1 cellular context compared by ENCODE assay signal in the genomic region with DNA sequence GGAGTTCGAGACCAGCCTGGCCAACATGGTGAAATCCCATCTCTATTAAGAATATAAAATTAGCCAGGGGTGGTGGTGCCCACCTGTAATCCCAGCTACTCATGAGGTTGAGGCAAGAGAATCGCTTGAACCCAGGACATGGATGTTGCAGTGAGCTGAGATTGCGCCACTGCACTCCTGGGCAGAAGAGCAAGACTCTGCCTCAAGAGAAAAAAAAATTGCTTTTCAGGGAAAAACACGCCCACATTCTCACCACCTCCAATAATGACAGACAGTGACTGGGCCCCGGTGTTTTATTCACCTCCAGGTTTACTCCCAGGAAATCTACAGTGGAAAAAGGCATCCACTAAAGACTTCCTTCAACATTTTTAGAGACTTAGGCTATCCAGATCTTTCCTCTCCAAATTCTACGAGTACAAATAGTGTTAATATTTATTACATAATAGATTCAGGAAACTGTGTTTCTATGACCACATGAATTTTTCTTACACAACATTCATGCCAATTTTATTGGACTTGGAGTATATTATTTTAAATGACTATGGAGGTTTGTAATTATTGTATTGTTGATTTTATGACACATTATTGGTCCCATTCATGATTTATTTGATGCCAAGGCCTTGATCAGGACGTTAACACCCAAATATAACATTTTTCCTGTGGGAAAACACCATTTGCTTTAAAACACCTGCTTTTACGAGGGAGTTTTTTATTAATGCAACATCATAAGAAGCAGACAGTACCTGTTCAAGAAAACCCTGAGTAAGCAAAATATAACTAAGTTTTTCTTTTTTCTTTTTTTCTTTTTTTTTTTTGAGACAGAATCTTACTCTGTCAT.
TF ChIP-seq lines count a peak whose summit lies in the region.

No MANE protein-coding gene starts in this region.

TF ChIP-seq in HCT116, 20 proteins besides CTCF, POLR2A, EP300 and RAD21:
- no peak; the same call in 1 of the 2 replicates for TF ChIP-seq CEBPB (IDR thresholded peaks at IDR 0.05; ENCODE audit: low read depth)
- TF ChIP-seq ZNF274 (IDR thresholded peaks at IDR 0.05; ENCODE audit: low read depth, low read length) = no peak
- TF ChIP-seq EGR1 (IDR thresholded peaks at IDR 0.05; ENCODE audit: low read depth) = no peak
- TF ChIP-seq POLR2AphosphoS5 (IDR thresholded peaks at IDR 0.05; ENCODE audit: low read depth, low read length) = no peak
- no peak for TF ChIP-seq ZFX (IDR thresholded peaks at IDR 0.05)
- TF ChIP-seq SIN3A (IDR thresholded peaks at IDR 0.05; ENCODE audit: low read depth) = no peak
- TF ChIP-seq JUND (IDR thresholded peaks at IDR 0.05) = no peak
- TF ChIP-seq TCF7L2 (IDR thresholded peaks at IDR 0.05; ENCODE audit: borderline replicate concordance, extremely low read depth, insufficient read depth, insufficient read length) = no peak
- no peak for TF ChIP-seq ELF1 (IDR thresholded peaks at IDR 0.05; ENCODE audit: borderline replicate concordance, low read depth)
TF ChIP-seq in HCT116: peak in this region for 0.
